Comparison of ENCODE assay signal across 18 cellular contexts in genomic region chr2:147451131-147451530, GRCh38.
"Had no signal": no experiment of that assay in that cellular context is flagged by ENCODE, and none has a peak within 500 bp of the region (broad histone marks: within the 10 kb centered on the region; RNA-seq: fewer than 3 reads in every experiment).

No MANE protein-coding gene starts in this region.

- H3K36me3 ChIP-seq: brain microvascular endothelial cell, pancreas had no signal

- ATAC-seq: activated T-cell treated with anti-CD3 and anti-CD28 coated beads, Interleukin-2, amount 50 U/mL, for 72 hours; stimulated activated naive CD8-positive, alpha-beta T cell treated with anti-CD3 and anti-CD28 coated beads, Interleukin-15, amount 100 ng/mL, for 72 hours had no signal

- H3K27me3 ChIP-seq: brain microvascular endothelial cell, pancreas, testis had no signal

- H3K27ac Mint-ChIP-seq: activated B cell treated with CpG ODN at 0.5 μM for 24 hours; activated CD4-positive, alpha-beta T cell treated with anti-CD3 and anti-CD28 coated beads, Interleukin-2, amount 10 ng/mL, durations not matched to agents 24 days and 14 days; activated naive CD8-positive, alpha-beta T cell; activated T-cell treated with anti-CD3 and anti-CD28 coated beads, Interleukin-2, amount 50 U/mL, for 72 hours; stimulated activated naive CD8-positive, alpha-beta T cell treated with anti-CD3 and anti-CD28 coated beads, Interleukin-15, amount 100 ng/mL, for 72 hours; T-helper 1 cell treated with Interleukin-12 subunit alpha and Interleukin-12 subunit beta and Interleukin-4 antibody, amounts not matched to agents 30 μg/mL and 1 μg/mL, for 36 hours had no signal

- H3K4me3 ChIP-seq: pancreas, testis had no signal

- H3K27me3 Mint-ChIP-seq: activated B cell treated with CpG ODN at 0.5 μM for 24 hours; activated naive CD8-positive, alpha-beta T cell; central memory CD8-positive, alpha-beta T cell; stimulated activated naive CD8-positive, alpha-beta T cell treated with anti-CD3 and anti-CD28 coated beads, Interleukin-15, amount 100 ng/mL, for 72 hours had no signal

- H3K4me1 ChIP-seq: testis had no signal

- H3K27ac ChIP-seq: brain microvascular endothelial cell, pancreas, testis had no signal

- H3K9me3 ChIP-seq: pancreas, testis had no signal

- H3K9me3 Mint-ChIP-seq: activated T-cell treated with anti-CD3 and anti-CD28 coated beads, Interleukin-2, amount 50 U/mL, for 72 hours; neural crest cell; stimulated activated naive CD8-positive, alpha-beta T cell treated with anti-CD3 and anti-CD28 coated beads, Interleukin-15, amount 100 ng/mL, for 72 hours had no signal

- H3K4me3 Mint-ChIP-seq: activated B cell treated with CpG ODN at 0.5 μM for 24 hours; activated CD4-positive, alpha-beta T cell treated with anti-CD3 and anti-CD28 coated beads, Interleukin-2, amount 10 ng/mL, durations not matched to agents 24 days and 14 days; activated naive CD8-positive, alpha-beta T cell; activated T-cell treated with anti-CD3 and anti-CD28 coated beads, Interleukin-2, amount 50 U/mL, for 72 hours; central memory CD8-positive, alpha-beta T cell; neural crest cell; stimulated activated naive CD8-positive, alpha-beta T cell treated with anti-CD3 and anti-CD28 coated beads, Interleukin-15, amount 100 ng/mL, for 72 hours; T-helper 1 cell treated with Interleukin-12 subunit alpha and Interleukin-12 subunit beta and Interleukin-4 antibody, amounts not matched to agents 30 μg/mL and 1 μg/mL, for 36 hours had no signal

- DNase-seq: activated B cell treated with CpG ODN at 0.5 μM for 24 hours; activated CD4-positive, alpha-beta T cell treated with anti-CD3 and anti-CD28 coated beads, Interleukin-2, amount 10 ng/mL, durations not matched to agents 24 days and 14 days; activated CD8-positive, alpha-beta memory T cell treated with anti-CD3 and anti-CD28 coated beads, Interleukin-2, amount 50 U/mL, for 48 hours; activated gamma-delta T cell treated with Interleukin-2 at 50 U/mL for 16 hours; activated T-cell treated with anti-CD3 and anti-CD28 coated beads, Interleukin-2, amount 50 U/mL, for 72 hours; brain microvascular endothelial cell; cortex of kidney; effector CD4-positive, alpha-beta T cell; foreskin fibroblast; kidney glomerular epithelial cell; pancreas; stimulated activated CD4-positive, alpha-beta T cell treated with anti-CD3 and anti-CD28 coated beads, Interleukin-1b, Interleukin-23, amount 100 ng/mL, for 48 hours; stimulated activated naive CD8-positive, alpha-beta T cell treated with anti-CD3 and anti-CD28 coated beads, Interleukin-15, amount 100 ng/mL, for 72 hours; testis had no signal

- H3K4me1 Mint-ChIP-seq: activated B cell treated with CpG ODN at 0.5 μM for 24 hours; central memory CD8-positive, alpha-beta T cell had no signal
